Comparison of ENCODE assay signal across 12 cellular contexts in genomic region chr2:168515502-168515901, GRCh38. TPM values are rescaled to one million over a fixed set of nuclear protein-coding genes. Genes with fewer than 3 reads are reported as not detected.
A peak's percentile ranks its signal among the peaks of the same experiment; 100 is the strongest.
DNase-seq lines count a peak whose midpoint lies in the region; ATAC-seq and TF ChIP-seq lines count a peak whose summit lies in the region.
"Had no signal": no experiment of that assay in that cellular context is flagged by ENCODE, and none has a peak within 500 bp of the region (broad histone marks: within the 10 kb centered on the region; RNA-seq: fewer than 3 reads in every experiment).

No MANE protein-coding gene starts in this region.

- no peak overlapping the region for H4K8ac ChIP-seq in mesenchymal stem cell (ENCODE audit: low read length)

- H2AFZ ChIP-seq in mesenchymal stem cell (ENCODE audit: low read depth, low read length): no peak overlapping the region

- H3K4me2 ChIP-seq in mesenchymal stem cell (ENCODE audit: low read length, poor library complexity, severe bottlenecking): peak overlapping the region; percentile 9

- 10% methylated on average over 2 of the region's 2 CpGs for WGBS in mesenchymal stem cell
- WGBS in aorta, 2 donors: 5 to 10% methylated on average over 2 of the region's 2 CpGs

- CTCF ChIA-PET in HEK293T (lab: Yijun Ruan, JAX): no interaction called here

- POLR2A ChIA-PET in HEK293T (lab: Yijun Ruan, JAX): no interaction called here

- H3K9me3 ChIP-seq in mesenchymal stem cell (ENCODE audit: control insufficient read depth, low read length) (no peaks in the 10 kb centered on the region), aorta (ENCODE audit: control insufficient read depth, low read length) (no peaks in the 10 kb centered on the region)
- H3K9me3 ChIP-seq: Peyer's patch, transverse colon had no signal

- H3K36me3 ChIP-seq in mesenchymal stem cell (ENCODE audit: control insufficient read depth in 1 of 2, insufficient read depth in 2 of 2, low read depth in 1 of 2, low read length in 2 of 2) (no peaks in the 10 kb centered on the region), aorta (ENCODE audit: control insufficient read depth in 1 of 2, insufficient read depth in 2 of 2, low read length in 1 of 2) (no peaks in the 10 kb centered on the region)
- H3K36me3 ChIP-seq: Peyer's patch, transverse colon had no signal

- no peak overlapping the region for H3K4me3 ChIP-seq in epithelial cell of esophagus (ENCODE audit: low read length)
- no peak overlapping the region for H3K4me3 ChIP-seq in mesenchymal stem cell (ENCODE audit: insufficient read depth in 1 of 2, low read depth in 1 of 2, low read length in 2 of 2)
- no peak overlapping the region for H3K4me3 ChIP-seq in aorta (ENCODE audit: low read length in 2 of 2)
- H3K4me3 ChIP-seq: Peyer's patch, transverse colon had no signal

- no peak overlapping the region for H2BK12ac ChIP-seq in mesenchymal stem cell (ENCODE audit: low read length in 2 of 2)

- no peak overlapping the region for H3K14ac ChIP-seq in mesenchymal stem cell (ENCODE audit: low read length in 2 of 2)

- no peak overlapping the region for H3K4ac ChIP-seq in mesenchymal stem cell (ENCODE audit: low read depth in 1 of 2, low read length in 2 of 2)

- no peak for TF ChIP-seq CTCF in epithelial cell of esophagus (IDR thresholded peaks at IDR 0.05; ENCODE audit: insufficient read depth, low read depth, low read length, missing control alignments)

- peak overlapping the region; percentile 25 for H2BK5ac ChIP-seq in mesenchymal stem cell (ENCODE audit: low read depth, low read length, poor library complexity, severe bottlenecking)

- peaks cover 21% of the 10 kb centered on the region for H3K79me1 ChIP-seq in mesenchymal stem cell (replicated peaks; ENCODE audit: low read length, poor library complexity, severe bottlenecking)

- intact Hi-C loops in Right ventricle myocardium inferior (cut with DNase I): no loop called here
- intact Hi-C loops in cardiac septum (cut with DNase I): no loop called here
- intact Hi-C loops in aorta (cut with DNase I): no loop called here

- H2BK120ac ChIP-seq in mesenchymal stem cell (ENCODE audit: low read depth, low read length): no peak overlapping the region

- no peak overlapping the region for H2BK15ac ChIP-seq in mesenchymal stem cell (ENCODE audit: low read depth, poor library complexity, severe bottlenecking)

- peak; percentile 65 for ATAC-seq in Right ventricle myocardium inferior
- peak; percentile 80 for ATAC-seq in aorta (ENCODE audit: low FRiP score)

- no peak overlapping the region for H3K23ac ChIP-seq in mesenchymal stem cell (ENCODE audit: low read length in 2 of 2)

- DNase-seq in Right ventricle myocardium inferior (ENCODE audit: missing footprints) (no peak), cardiac septum (ENCODE audit: low spot score) (no peak), epithelial cell of esophagus (ENCODE audit: low read depth) (peak; percentile 35), mesenchymal stem cell (peak; percentile 62), aorta (no peak), HEK293T (ENCODE audit: extremely low spot score) (no peak), NCI-H1105 (lab: John Stamatoyannopoulos, UW) (no peak)
- no peak for DNase-seq in activated naive CD4-positive, alpha-beta T cell treated with anti-CD3 and anti-CD28 coated beads, Interleukin-2, amount 50 U/mL, for 16 hours
- DNase-seq: activated CD4-positive, CD25-positive, alpha-beta regulatory T cell treated with anti-CD3 and anti-CD28 coated beads, Interleukin-2, amount 50 U/mL, for 72 hours; activated naive CD4-positive, alpha-beta T cell treated with anti-CD3 and anti-CD28 coated beads for 36 hours; Peyer's patch; transverse colon had no signal

- no peak overlapping the region for H4K91ac ChIP-seq in mesenchymal stem cell (ENCODE audit: low read length)

- H2AK5ac ChIP-seq in mesenchymal stem cell (ENCODE audit: low read length, severe bottlenecking): peak overlapping the region; percentile 29

- H3K4me1 ChIP-seq in mesenchymal stem cell (ENCODE audit: control insufficient read depth, insufficient read depth, low read depth, low read length): peaks cover 2% of the 10 kb centered on the region
- peaks cover 2 to 10% of the 10 kb centered on the region in 2 donors for H3K4me1 ChIP-seq in aorta (ENCODE audit: control insufficient read depth in 1 of 2, insufficient read depth in 2 of 2, low read length in 2 of 2)

- H3K9ac ChIP-seq in mesenchymal stem cell (ENCODE audit: low read length): peak overlapping the region; percentile 17

- H3K18ac ChIP-seq in mesenchymal stem cell (ENCODE audit: low read depth in 1 of 2, low read length in 2 of 2): peak overlapping the region in 1 of 2 experiments; percentile 33

- H3K27ac ChIP-seq in mesenchymal stem cell (ENCODE audit: low read length, poor library complexity, severe bottlenecking) (peak overlapping the region; percentile 57), aorta (ENCODE audit: low read depth in 1 of 2, low read length in 2 of 2) (no peak overlapping the region)
- H3K27ac ChIP-seq: transverse colon had no signal

- H3K27me3 ChIP-seq in mesenchymal stem cell (ENCODE audit: control insufficient read depth in 1 of 2, insufficient read depth in 1 of 2, low read length in 2 of 2) (no peaks in the 10 kb centered on the region), aorta (ENCODE audit: control insufficient read depth in 1 of 2, insufficient read depth in 2 of 2, low read length in 1 of 2) (no peaks in the 10 kb centered on the region)
- H3K27me3 ChIP-seq: Peyer's patch, transverse colon had no signal

TF ChIP-seq in HEK293T, 16 proteins besides CTCF, POLR2A, EP300 and RAD21:
- TF ChIP-seq ZNF384 (IDR thresholded peaks at IDR 0.05): no peak
- no peak for TF ChIP-seq ELF4 (IDR thresholded peaks at IDR 0.05)
- TF ChIP-seq L3MBTL2 (conservative IDR thresholded peaks at IDR 0.05): no peak
- no peak for TF ChIP-seq HDGF (IDR thresholded peaks at IDR 0.05; ENCODE audit: borderline replicate concordance)
- no peak for TF ChIP-seq BHLHE40 (IDR thresholded peaks at IDR 0.05; ENCODE audit: borderline replicate concordance)
- no peak for TF ChIP-seq FOXM1 (IDR thresholded peaks at IDR 0.05; ENCODE audit: borderline replicate concordance)
- TF ChIP-seq SUZ12 (IDR thresholded peaks at IDR 0.05): no peak
- no peak for TF ChIP-seq FOXK2 (IDR thresholded peaks at IDR 0.05)
- TF ChIP-seq FOXA1 (IDR thresholded peaks at IDR 0.05): no peak
- TF ChIP-seq LEF1 (IDR thresholded peaks at IDR 0.05; ENCODE audit: borderline replicate concordance): no peak
- TF ChIP-seq SP1 (IDR thresholded peaks at IDR 0.05): no peak
- TF ChIP-seq, protein P1, sequence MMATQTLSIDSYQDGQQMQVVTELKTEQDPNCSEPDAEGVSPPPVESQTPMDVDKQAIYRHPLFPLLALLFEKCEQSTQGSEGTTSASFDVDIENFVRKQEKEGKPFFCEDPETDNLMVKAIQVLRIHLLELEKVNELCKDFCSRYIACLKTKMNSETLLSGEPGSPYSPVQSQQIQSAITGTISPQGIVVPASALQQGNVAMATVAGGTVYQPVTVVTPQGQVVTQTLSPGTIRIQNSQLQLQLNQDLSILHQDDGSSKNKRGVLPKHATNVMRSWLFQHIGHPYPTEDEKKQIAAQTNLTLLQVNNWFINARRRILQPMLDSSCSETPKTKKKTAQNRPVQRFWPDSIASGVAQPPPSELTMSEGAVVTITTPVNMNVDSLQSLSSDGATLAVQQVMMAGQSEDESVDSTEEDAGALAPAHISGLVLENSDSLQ (IDR thresholded peaks at IDR 0.05): no peak
- TF ChIP-seq ARNT (IDR thresholded peaks at IDR 0.05): no peak
- TF ChIP-seq CTBP1 (IDR thresholded peaks at IDR 0.05; ENCODE audit: borderline replicate concordance): no peak
- TF ChIP-seq NFRKB (IDR thresholded peaks at IDR 0.05): no peak
- TF ChIP-seq TARDBP (IDR thresholded peaks at IDR 0.05): no peak
TF ChIP-seq in HEK293T: peak in this region for 0.

RNA-seq across cellular contexts. Expression of gene CERS6, which starts 59.4 kb away (rescaled TPM):
- 65.7 TPM for total RNA-seq in Right ventricle myocardium inferior
- total RNA-seq in cardiac septum: 58.6 TPM
- 11.1 TPM for polyA plus RNA-seq in mesenchymal stem cell (2013, experiment 1 of 2)
- 11.4 TPM for polyA plus RNA-seq in mesenchymal stem cell (2013, experiment 2 of 2)
- total RNA-seq in aorta: 10 to 100 TPM in 1 of 2 donors, 1 to 10 TPM in 1; 8.3 to 10.6 TPM
- 1 to 10 TPM; 4.3 to 4.6 TPM for polyA plus RNA-seq in aorta

Comparison
In these comparisons a context has a peak if more than half of its experiments do, and no peak if none do; other contexts are left out.
1. DNase-seq: peak in epithelial cell of esophagus (single experiment) and mesenchymal stem cell (single experiment); none in Right ventricle myocardium inferior (single experiment), cardiac septum (single experiment), aorta (0 of 2), activated naive CD4-positive, alpha-beta T cell treated with anti-CD3 and anti-CD28 coated beads, Interleukin-2, amount 50 U/mL, for 16 hours (single experiment), HEK293T (single experiment) and NCI-H1105 (single experiment).